ENCODE assay signal across 8 cellular contexts in the genomic region with DNA sequence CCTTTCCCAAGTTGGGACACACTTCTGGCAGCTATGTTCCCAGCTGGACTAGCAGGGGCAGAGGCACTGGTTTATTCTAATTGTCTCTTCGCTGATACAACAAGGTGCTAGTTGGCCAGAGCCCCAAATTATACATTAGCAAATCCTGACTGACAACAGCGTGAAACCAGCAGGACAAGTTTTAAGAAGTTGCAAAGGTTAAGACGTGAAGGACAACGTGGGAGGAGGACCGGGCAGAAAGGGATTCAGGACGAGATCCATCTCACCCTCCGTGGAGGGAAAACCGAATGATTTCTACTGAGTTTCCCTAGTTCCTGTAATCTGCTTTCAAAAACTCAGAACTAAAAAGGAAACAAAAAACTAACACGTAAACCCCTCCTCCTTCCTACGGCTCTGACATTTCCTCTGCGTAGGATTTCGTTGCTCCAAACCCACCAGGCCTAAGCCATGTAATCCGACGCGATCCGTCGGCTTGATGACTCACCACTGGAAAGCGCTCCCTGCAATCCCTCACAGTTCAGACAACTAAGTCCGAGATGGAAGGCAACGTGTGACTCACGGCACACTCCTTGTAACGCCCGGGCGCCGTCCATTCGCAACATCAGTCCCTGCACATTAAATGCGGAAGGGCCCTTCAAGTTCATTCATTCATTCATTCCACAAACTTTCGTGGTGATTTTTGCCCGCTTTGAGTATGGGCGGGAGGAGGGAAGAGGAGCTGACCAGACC. TPM values are rescaled to one million over a fixed set of nuclear protein-coding genes. Genes with fewer than 3 reads are reported as not detected.
A peak's percentile ranks its signal among the peaks of the same experiment; 100 is the strongest.
DNase-seq lines count a peak whose midpoint lies in the region; ATAC-seq and TF ChIP-seq lines count a peak whose summit lies in the region.

No MANE protein-coding gene starts in this region.

- H3K9me3 Mint-ChIP-seq in naive thymus-derived CD8-positive, alpha-beta T cell: no peaks in the 10 kb centered on the region
- no peaks in the 10 kb centered on the region for H3K9me3 Mint-ChIP-seq in stimulated activated naive B cell treated with anti-CD40 and anti-IgM and Interleukin-4, amounts not matched to agents 10 μg/mL and 1 μg/mL and 100 μg/mL, for 72 hours

- CTCF ChIA-PET in RWPE1 (lab: Yijun Ruan, JAX): no interaction called here

- H3K4me1 Mint-ChIP-seq in naive thymus-derived CD8-positive, alpha-beta T cell: peaks cover 9 to 36% (median 28%) of the 10 kb centered on the region in 4 donors
- peaks cover 5% of the 10 kb centered on the region in 2 donors for H3K4me1 Mint-ChIP-seq in stimulated activated naive B cell treated with anti-CD40 and anti-IgM and Interleukin-4, amounts not matched to agents 10 μg/mL and 1 μg/mL and 100 μg/mL, for 72 hours

- POLR2A ChIA-PET in RWPE1 (lab: Yijun Ruan, JAX; ENCODE audit: low non-redundant PET): interaction anchor here (2.1 kb wide), 1 partner anchor 30 kb away, joined by 6 read pairs; a partner anchor contains a TSS
- POLR2A ChIA-PET in naive thymus-derived CD8-positive, alpha-beta T cell (lab: Charles Lee): interaction anchor here (0.6 to 1.2 kb wide), 7 partner anchors 8 to 168 kb away, joined by 3 to 10 read pairs (median 3); a partner anchor contains a TSS

- peak overlapping the region; percentile 95 to 100 (median 99) for H3K27ac Mint-ChIP-seq in naive thymus-derived CD8-positive, alpha-beta T cell
- H3K27ac Mint-ChIP-seq in stimulated activated naive B cell treated with anti-CD40 and anti-IgM and Interleukin-4, amounts not matched to agents 10 μg/mL and 1 μg/mL and 100 μg/mL, for 72 hours: peak overlapping the region; percentile 97

- TF ChIP-seq CTCF in RWPE1 (conservative IDR thresholded peaks at IDR 0.05; ENCODE audit: low read depth) (no peak), fibroblast of pulmonary artery (IDR thresholded peaks at IDR 0.05; ENCODE audit: low read length, missing control alignments) (no peak)

- H3K27ac ChIP-seq in RWPE1: peak overlapping the region; percentile 91

- peaks cover 2 to 4% (median 3%) of the 10 kb centered on the region in 3 donors for H3K36me3 Mint-ChIP-seq in naive thymus-derived CD8-positive, alpha-beta T cell
- H3K36me3 Mint-ChIP-seq in stimulated activated naive B cell treated with anti-CD40 and anti-IgM and Interleukin-4, amounts not matched to agents 10 μg/mL and 1 μg/mL and 100 μg/mL, for 72 hours: no peaks in the 10 kb centered on the region

- DNase-seq in DMS153 (lab: John Stamatoyannopoulos, UW): peak; percentile 76
- peak; percentile 39 for DNase-seq in KG1 (lab: John Stamatoyannopoulos, UW)
- DNase-seq in RWPE1 (ENCODE audit: low spot score): peak; percentile 95
- peak; percentile 51 for DNase-seq in activated T-helper 9 cell treated with anti-CD3 and anti-CD28 coated beads, Interleukin-2, amount 50 U/mL, for 16 hours (ENCODE audit: low read depth)
- peak; percentile 99 for DNase-seq in fibroblast of pulmonary artery (ENCODE audit: low read depth)
- peak; percentile 43 to 82 (median 71) for DNase-seq in naive thymus-derived CD8-positive, alpha-beta T cell
- peak; percentile 56 for DNase-seq in stimulated activated naive B cell treated with anti-CD40 and anti-IgM and Interleukin-4, amounts not matched to agents 10 μg/mL and 1 μg/mL and 100 μg/mL, for 72 hours

- peak overlapping the region; percentile 89 to 100 (median 96) for H3K4me3 Mint-ChIP-seq in naive thymus-derived CD8-positive, alpha-beta T cell
- H3K4me3 Mint-ChIP-seq in stimulated activated naive B cell treated with anti-CD40 and anti-IgM and Interleukin-4, amounts not matched to agents 10 μg/mL and 1 μg/mL and 100 μg/mL, for 72 hours: peak overlapping the region; percentile 95 to 96

- no peaks in the 10 kb centered on the region for H3K27me3 Mint-ChIP-seq in naive thymus-derived CD8-positive, alpha-beta T cell
- H3K27me3 Mint-ChIP-seq in stimulated activated naive B cell treated with anti-CD40 and anti-IgM and Interleukin-4, amounts not matched to agents 10 μg/mL and 1 μg/mL and 100 μg/mL, for 72 hours: no peaks in the 10 kb centered on the region

- peak; percentile 58 for ATAC-seq in GM21619 (IDR thresholded peaks at IDR 0.05; ENCODE audit: unreplicated experiment)
- peak; percentile 81 to 83 for ATAC-seq in naive thymus-derived CD8-positive, alpha-beta T cell
- peak; percentile 71 to 80 for ATAC-seq in stimulated activated naive B cell treated with anti-CD40 and anti-IgM and Interleukin-4, amounts not matched to agents 10 μg/mL and 1 μg/mL and 100 μg/mL, for 72 hours (replicated peaks)

- H3K4me3 ChIP-seq in fibroblast of pulmonary artery (replicated peaks; ENCODE audit: low read depth, low read length): peak overlapping the region; percentile 61

RNA-seq across cellular contexts. Expression of a gene that starts 0.7 kb away (rescaled TPM):
- total RNA-seq in naive thymus-derived CD8-positive, alpha-beta T cell: 1 to 10 TPM; 7.3 to 7.6 TPM
- 1 to 10 TPM; 5.4 to 9.1 (median 8.8) TPM for polyA plus RNA-seq in naive thymus-derived CD8-positive, alpha-beta T cell

RNA-seq across cellular contexts. Expression of a gene that starts 30.2 kb away (rescaled TPM):
- under 1 TPM; 0.41 to 0.75 TPM for total RNA-seq in naive thymus-derived CD8-positive, alpha-beta T cell
- polyA plus RNA-seq in naive thymus-derived CD8-positive, alpha-beta T cell: under 1 TPM; 0.95 to 0.97 (median 0.95) TPM

Comparison
In these comparisons a context has a peak if more than half of its experiments do, and no peak if none do; other contexts are left out.
1. Peak in every context shown above with its lines: DNase-seq, ATAC-seq, H3K4me3 ChIP-seq and H3K27ac ChIP-seq.
2. DNase-seq: peak in every context shown above with its lines; median percentile 99 in fibroblast of pulmonary artery; 95 in RWPE1; 76 in DMS153; 71 in naive thymus-derived CD8-positive, alpha-beta T cell; 56 in stimulated activated naive B cell treated with anti-CD40 and anti-IgM and Interleukin-4, amounts not matched to agents 10 μg/mL and 1 μg/mL and 100 μg/mL, for 72 hours; 51 in activated T-helper 9 cell treated with anti-CD3 and anti-CD28 coated beads, Interleukin-2, amount 50 U/mL, for 16 hours; 39 in KG1.